In the genomic region with DNA sequence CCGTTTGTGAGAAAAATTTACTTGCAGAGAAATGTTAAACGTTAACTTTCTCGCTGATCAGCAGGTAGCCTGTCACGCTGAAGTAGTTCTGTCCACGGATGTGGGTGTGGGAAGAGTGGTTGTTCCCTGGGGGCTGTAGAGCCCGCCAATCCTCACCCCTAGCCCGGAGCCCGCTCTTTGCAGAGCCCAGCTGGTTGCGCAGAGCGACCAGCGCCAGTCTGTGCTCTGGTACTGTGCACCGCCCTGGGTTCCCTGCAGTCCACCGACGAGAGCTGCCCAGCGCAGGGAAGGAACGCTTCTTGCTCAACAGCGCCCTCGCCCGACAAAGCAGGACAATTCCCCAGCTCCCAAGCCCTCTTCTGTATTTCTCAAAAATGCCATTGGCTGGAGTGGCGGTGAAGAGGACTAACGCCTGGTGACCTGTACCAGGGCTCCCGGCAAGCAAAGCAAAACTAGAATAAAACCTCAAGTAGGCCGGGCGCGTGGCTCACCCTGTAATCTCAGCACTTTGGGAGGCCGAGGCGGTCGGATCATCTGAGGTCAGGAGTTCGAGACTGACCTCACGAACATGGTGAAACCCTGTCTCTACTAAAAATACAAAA, we compare ENCODE assay signal across 8 cellular contexts. TPM values are rescaled to one million over a fixed set of nuclear protein-coding genes. Genes with fewer than 3 reads are reported as not detected.
DNase-seq lines count a peak whose midpoint lies in the region; ATAC-seq and TF ChIP-seq lines count a peak whose summit lies in the region.

No MANE protein-coding gene starts in this region.

- intact Hi-C loops in lower leg skin (cut with DNase I; ENCODE audit: low total_unique reads), result loop anchor here (10.0 kb wide), 1 partner anchor 505 kb away; no protein-coding TSS in a partner anchor

- peaks cover 3% of the 10 kb centered on the region; the same call in 1 of the 2 replicates for H3K27me3 ChIP-seq in BJ (ENCODE audit: control insufficient read depth, insufficient read depth, low read length)

- H3K4me3 ChIP-seq in BJ (ENCODE audit: low read depth, low read length), result no peak overlapping the region
- no peak overlapping the region for H3K4me3 ChIP-seq in lower leg skin (ENCODE audit: low read depth, poor library complexity, severe bottlenecking)

- peak; percentile 91 for ATAC-seq in GM19324 (IDR thresholded peaks at IDR 0.05; ENCODE audit: low FRiP score, unreplicated experiment)
- peak; percentile 86 for ATAC-seq in HG03469 (IDR thresholded peaks at IDR 0.05; ENCODE audit: unreplicated experiment)

- WGBS in lower leg skin, 2 donors, result 15% methylated on average over 30 of the region's 30 CpGs

- TF ChIP-seq CTCF in BJ (IDR thresholded peaks at IDR 0.05; ENCODE audit: insufficient read depth, low read depth, low read length) (peak; percentile 90), lower leg skin (IDR thresholded peaks at IDR 0.05) (peak in 1 of 3 donors; percentile 66)

- DNase-seq in BJ (ENCODE audit: low read depth) (no peak), NCI-H526 (lab: John Stamatoyannopoulos, UW) (peak; percentile 77 to 95), dermis microvascular lymphatic vessel endothelial cell (ENCODE audit: low read depth in 2 of 2) (peak; percentile 74 to 87), lower leg skin (ENCODE audit: low spot score in 2 of 2) (peak; percentile 55 to 94)
- DNase-seq in activated CD4-positive, alpha-beta T cell treated with anti-CD3 and anti-CD28 coated beads, Interleukin-2, amount 50 U/mL, for 24 hours (ENCODE audit: low read depth in 1 of 2, low spot score in 1 of 2), result peak; percentile 57 to 71
- peak; percentile 58 to 78 (median 61) for DNase-seq in stimulated activated CD4-positive, alpha-beta T cell treated with anti-CD3 and anti-CD28 coated beads, TNF-alpha, amount 100 ng/mL, for 24 hours (ENCODE audit: low read depth in 3 of 3)

- TF ChIP-seq POLR2A in lower leg skin (IDR thresholded peaks at IDR 0.05), result no peak

- no peaks in the 10 kb centered on the region for H3K36me3 ChIP-seq in BJ (ENCODE audit: control insufficient read depth, insufficient read depth, low read length)

- CTCF ChIA-PET in BJ (lab: Yijun Ruan, JAX), result interaction anchor here (0.5 to 3.1 kb wide), 18 partner anchors 10 to 88 kb away, joined by 3 to 16 read pairs (median 4); no protein-coding TSS in a partner anchor

- POLR2A ChIA-PET in BJ (lab: Charles Lee), result no interaction called here

RNA-seq across cellular contexts. Expression of a gene that starts 3.3 kb away (rescaled TPM):
- polyA plus RNA-seq in BJ (2011; rRNA removed), result 0.22 and 0.23 TPM in 2 replicates
- not detected in 2 replicates for polyA minus RNA-seq in BJ (2011; rRNA and poly(A)+ RNA removed)
- under 0.01 TPM in 1 of 2 replicates, not detected in the other for total RNA-seq in dermis microvascular lymphatic vessel endothelial cell
- not detected for total RNA-seq in lower leg skin

RNA-seq across cellular contexts. Expression of a gene that starts 43.4 kb away (rescaled TPM):
- 16.9 and 23.3 TPM in 2 replicates for polyA plus RNA-seq in BJ (2011; rRNA removed)
- 16.0 and 17.3 TPM in 2 replicates for polyA minus RNA-seq in BJ (2011; rRNA and poly(A)+ RNA removed)
- 14.4 and 16.4 TPM in 2 replicates for total RNA-seq in dermis microvascular lymphatic vessel endothelial cell
- 10 to 100 TPM in 2 of 4 donors, 1 to 10 TPM in 2; 3.1 to 19.4 (median 8.9) TPM for total RNA-seq in lower leg skin
